Comparison of ENCODE assay signal across 9 cellular contexts in genomic region chr19:34481861-34482379, GRCh38. TPM values are rescaled to one million over a fixed set of nuclear protein-coding genes. Genes with fewer than 3 reads are reported as not detected.
DNase-seq lines count a peak whose midpoint lies in the region; ATAC-seq, FAIRE-seq and TF ChIP-seq lines count a peak whose summit lies in the region.
"Had no signal": no experiment of that assay in that cellular context is flagged by ENCODE, and none has a peak within 500 bp of the region (broad histone marks: within the 10 kb centered on the region; RNA-seq: fewer than 3 reads in every experiment).

No MANE protein-coding gene starts in this region.

- H3K27ac ChIP-seq in A549 = peak overlapping the region; percentile 87 to 91
- peak overlapping the region; percentile 54 to 74 for H3K27ac ChIP-seq in esophagus (ENCODE audit: low read depth in 2 of 2, low read length in 1 of 2)
- no peak overlapping the region for H3K27ac ChIP-seq in mucosa of rectum (ENCODE audit: low read depth in 2 of 2, low read length in 2 of 2)

- H3K27me3 Mint-ChIP-seq in activated CD4-positive, alpha-beta memory T cell treated with anti-CD3 and anti-CD28 coated beads, Interleukin-2, amount 10 ng/mL, durations not matched to agents 7 days and 5 days = peaks cover 50% of the 10 kb centered on the region

- WGBS in A549 (ENCODE audit: missing lambda C conversion rate) = 2% methylated on average over 43 of the region's 84 CpGs
- 0 to 2% methylated on average over 31 to 84 of the region's 84 CpGs for WGBS in esophagus, 2 donors

- CTCF ChIA-PET in A549 (lab: Yijun Ruan, JAX) = interaction anchor here (0.5 to 3.0 kb wide), 15 partner anchors 11 to 1414 kb away, joined by 3 to 35 read pairs (median 4); no protein-coding TSS in a partner anchor
- CTCF ChIA-PET in activated CD4-positive, alpha-beta memory T cell treated with anti-CD3 and anti-CD28 coated beads, Interleukin-2, amount 10 ng/mL, durations not matched to agents 7 days and 5 days (lab: Charles Lee) = no interaction called here

- H3K4me1 Mint-ChIP-seq in activated CD4-positive, alpha-beta memory T cell treated with anti-CD3 and anti-CD28 coated beads, Interleukin-2, amount 10 ng/mL, durations not matched to agents 7 days and 5 days = peaks cover 7% of the 10 kb centered on the region

- H3K4me1 ChIP-seq in A549 (peaks cover 11% of the 10 kb centered on the region; the same call in 2 of the 3 replicates), esophagus (ENCODE audit: control insufficient read depth in 2 of 2, insufficient read depth in 2 of 2, low read length in 1 of 2) (peaks cover 3 to 10% of the 10 kb centered on the region in 2 donors), mucosa of rectum (ENCODE audit: control insufficient read depth in 2 of 2, insufficient read depth in 2 of 2, low read length in 2 of 2) (peaks cover 0 to 3% of the 10 kb centered on the region in 2 donors)

- H3K27ac Mint-ChIP-seq in activated CD4-positive, alpha-beta memory T cell treated with anti-CD3 and anti-CD28 coated beads, Interleukin-2, amount 10 ng/mL, durations not matched to agents 7 days and 5 days = no peak overlapping the region
- H3K27ac Mint-ChIP-seq: activated naive CD4-positive, alpha-beta T cell treated with anti-CD3 and anti-CD28 coated beads, Interleukin-2, amount 50 U/mL, for 72 hours had no signal

- H3K36me3 ChIP-seq in esophagus (ENCODE audit: control insufficient read depth in 2 of 2, insufficient read depth in 2 of 2, low read length in 1 of 2) (no peaks in the 10 kb centered on the region), mucosa of rectum (ENCODE audit: control insufficient read depth in 2 of 2, insufficient read depth in 2 of 2, low read length in 2 of 2) (no peaks in the 10 kb centered on the region)

- POLR2A ChIA-PET in A549 (lab: Yijun Ruan, JAX) = interaction anchor here (0.6 to 1.5 kb wide), 6 partner anchors 16 to 251 kb away, joined by 3 to 7 read pairs (median 4); partner anchors contain the start of genes SCGB2B2, UBA2 and ZNF302
- POLR2A ChIA-PET in activated CD4-positive, alpha-beta memory T cell treated with anti-CD3 and anti-CD28 coated beads, Interleukin-2, amount 10 ng/mL, durations not matched to agents 7 days and 5 days (lab: Charles Lee) = interaction anchor here (1.5 kb wide), 1 partner anchor 11 kb away, joined by 5 read pairs; no protein-coding TSS in a partner anchor

- no peak; the same call in 2 of the 3 replicates for TF ChIP-seq CTCF in A549 (IDR thresholded peaks at IDR 0.05)

- no peak for FAIRE-seq in A549 (lab: Jason Lieb, UNC)

- peak overlapping the region; percentile 83 for H3K4me3 ChIP-seq in A549
- H3K4me3 ChIP-seq in esophagus (ENCODE audit: low read depth in 1 of 2, low read length in 2 of 2) = peak overlapping the region; percentile 61 to 67
- peak overlapping the region; percentile 20 to 55 for H3K4me3 ChIP-seq in mucosa of rectum (ENCODE audit: low read length in 2 of 2)

- ATAC-seq in A549 (peak; percentile 24 to 70), HG02610 (IDR thresholded peaks at IDR 0.05; ENCODE audit: unreplicated experiment) (no peak)

- peak overlapping the region in 1 of 2 donors; percentile 38 for H3K9ac ChIP-seq in mucosa of rectum (ENCODE audit: low read depth in 1 of 2, low read length in 2 of 2)

- H3K27me3 ChIP-seq in esophagus (ENCODE audit: control insufficient read depth in 1 of 2, insufficient read depth in 2 of 2, low read length in 2 of 2) (no peaks in the 10 kb centered on the region), mucosa of rectum (ENCODE audit: control insufficient read depth in 2 of 2, insufficient read depth in 2 of 2, low read length in 2 of 2) (peaks cover 5 to 8% of the 10 kb centered on the region in 2 donors)

- no peak for TF ChIP-seq EP300 in A549 (IDR thresholded peaks at IDR 0.05)

- peak; percentile 57 to 73 for DNase-seq in A549 (ENCODE audit: low read depth in 1 of 2, low spot score in 1 of 2)
- peak; percentile 31 for DNase-seq in NCI-H69 (lab: John Stamatoyannopoulos, UW)
- DNase-seq in activated CD4-positive, alpha-beta memory T cell treated with anti-CD3 and anti-CD28 coated beads, Interleukin-2, amount 10 ng/mL, durations not matched to agents 7 days and 5 days = no peak
- DNase-seq in NCI-H1436 treated with DMSO at 0.1 percent for 48 hours (lab: John Stamatoyannopoulos, UW) = no peak
- DNase-seq in NOMO-1 treated with dmso at 0.1 percent for 144 hours (lab: John Stamatoyannopoulos, UW; ENCODE audit: unreplicated experiment) = no peak

- no peak for TF ChIP-seq RAD21 in A549 (conservative IDR thresholded peaks at IDR 0.05 in 1 of 2, IDR thresholded peaks at IDR 0.05 in 1 of 2)

- H3K36me3 Mint-ChIP-seq in activated CD4-positive, alpha-beta memory T cell treated with anti-CD3 and anti-CD28 coated beads, Interleukin-2, amount 10 ng/mL, durations not matched to agents 7 days and 5 days (ENCODE audit: low read depth) = peaks cover 3% of the 10 kb centered on the region

- peak; percentile 0; the same call in 1 of the 2 replicates for TF ChIP-seq POLR2A in A549 (IDR thresholded peaks at IDR 0.05; ENCODE audit: low read length)

- peak overlapping the region; percentile 84 for H3K4me2 ChIP-seq in A549

- H3K9me3 ChIP-seq in A549 (no peaks in the 10 kb centered on the region), esophagus (ENCODE audit: control insufficient read depth in 2 of 2, insufficient read depth in 1 of 2, low read depth in 1 of 2, low read length in 1 of 2) (no peaks in the 10 kb centered on the region), mucosa of rectum (ENCODE audit: control insufficient read depth in 2 of 2, low read length in 2 of 2) (no peaks in the 10 kb centered on the region)

- no peak overlapping the region for H3K4me3 Mint-ChIP-seq in activated CD4-positive, alpha-beta memory T cell treated with anti-CD3 and anti-CD28 coated beads, Interleukin-2, amount 10 ng/mL, durations not matched to agents 7 days and 5 days

- H3K9me3 Mint-ChIP-seq in activated CD4-positive, alpha-beta memory T cell treated with anti-CD3 and anti-CD28 coated beads, Interleukin-2, amount 10 ng/mL, durations not matched to agents 7 days and 5 days = no peaks in the 10 kb centered on the region
- H3K9me3 Mint-ChIP-seq: activated naive CD4-positive, alpha-beta T cell treated with anti-CD3 and anti-CD28 coated beads, Interleukin-2, amount 50 U/mL, for 72 hours had no signal

TF ChIP-seq in A549, 52 proteins besides CTCF, POLR2A, EP300 and RAD21:
- TF ChIP-seq JUN (IDR thresholded peaks at IDR 0.05) = peak in 1 of 2 experiments; percentile 15; a peak in 1 of 5 replicates
- TF ChIP-seq SMC3 (IDR thresholded peaks at IDR 0.05) = no peak

RNA-seq across cellular contexts. Expression of gene WTIP, which starts 0.4 kb away (rescaled TPM):
- polyA plus RNA-seq in A549 (2011; rRNA removed) (18.8 and 22.0 TPM in 2 replicates), A549 (2017; fragmentation: RNase III; extraction: RNeasy Plus Mini Kit Qiagen cat#74134 plus additional on column Dnase treatment) (18.8 to 21.2 TPM (median 21.2 TPM) in 3 replicates), esophagus (1 to 10 TPM; 1.3 to 2.8 TPM)
- 24.6 and 37.8 TPM in 2 replicates for polyA plus RNA-seq in A549 (2012; cell fraction: cytosol; rRNA removed)
- polyA plus RNA-seq in A549 (2012; cell fraction: nucleus; rRNA removed) = 31.1 and 32.6 TPM in 2 replicates
- 54.4 and 58.2 TPM in 2 replicates for polyA minus RNA-seq in A549 (2011; rRNA and poly(A)+ RNA removed)
- total RNA-seq in activated CD4-positive, alpha-beta memory T cell treated with anti-CD3 and anti-CD28 coated beads, Interleukin-2, amount 10 ng/mL, durations not matched to agents 7 days and 5 days = under 1 TPM; 0.55 to 0.85 TPM

RNA-seq across cellular contexts. Expression of gene UBA2, which starts 53.7 kb away (rescaled TPM):
- polyA plus RNA-seq in A549 (2011; rRNA removed) = 504 and 514 TPM in 2 replicates
- 169 TPM in 2 replicates for polyA plus RNA-seq in A549 (2012; cell fraction: cytosol; rRNA removed)
- polyA plus RNA-seq in A549 (2012; cell fraction: nucleus; rRNA removed) = 53.4 and 73.7 TPM in 2 replicates
- 217 to 255 TPM (median 224 TPM) in 3 replicates for polyA plus RNA-seq in A549 (2017; fragmentation: RNase III; extraction: RNeasy Plus Mini Kit Qiagen cat#74134 plus additional on column Dnase treatment)
- polyA minus RNA-seq in A549 (2011; rRNA and poly(A)+ RNA removed) = 255 and 318 TPM in 2 replicates
- polyA plus RNA-seq in esophagus = 10 to 100 TPM; 42.5 to 54.3 TPM
- total RNA-seq in activated CD4-positive, alpha-beta memory T cell treated with anti-CD3 and anti-CD28 coated beads, Interleukin-2, amount 10 ng/mL, durations not matched to agents 7 days and 5 days = 100 to 1,000 TPM; 109 to 122 TPM

Comparison
In these comparisons a context has a peak if more than half of its experiments do, and no peak if none do; other contexts are left out.
1. DNase-seq: peak in A549 (2 of 2) and NCI-H69 (single experiment); none in activated CD4-positive, alpha-beta memory T cell treated with anti-CD3 and anti-CD28 coated beads, Interleukin-2, amount 10 ng/mL, durations not matched to agents 7 days and 5 days (single experiment), NCI-H1436 treated with DMSO at 0.1 percent for 48 hours (single experiment) and NOMO-1 treated with dmso at 0.1 percent for 144 hours (single experiment).
2. H3K27ac ChIP-seq: peak in A549 (2 of 2) and esophagus (2 of 2); none in mucosa of rectum (0 of 2).
3. RNA of gene WTIP, which starts 0.4 kb away (polyA plus RNA-seq): 18.8 to 37.8 TPM in A549; 1.3 to 2.8 TPM in esophagus; every median in the first group is over 4 times any median in the second.
4. Peak in every context shown above with its lines, with median percentiles within 50 percentile points of each other: H3K4me3 ChIP-seq.